In genomic region chr21:34941162-34941561, GRCh38 we compare ENCODE assay signal across 22 cellular contexts.
A peak's percentile ranks its signal among the peaks of the same experiment; 100 is the strongest.
DNase-seq lines count a peak whose midpoint lies in the region; ATAC-seq, FAIRE-seq and TF ChIP-seq lines count a peak whose summit lies in the region.
"Had no signal": no experiment of that assay in that cellular context is flagged by ENCODE, and none has a peak within 500 bp of the region (broad histone marks: within the 10 kb centered on the region; RNA-seq: fewer than 3 reads in every experiment).

No MANE protein-coding gene starts in this region.

- peak overlapping the region; percentile 51 for H3K4me2 ChIP-seq in K562 (ENCODE audit: insufficient read depth, low read length)

- ATAC-seq in K562 (peak; percentile 71), HG02623 (IDR thresholded peaks at IDR 0.05; ENCODE audit: unreplicated experiment) (no peak)

- no peak for TF ChIP-seq CTCF in K562 (IDR thresholded peaks at IDR 0.05 in 2 of 3, conservative IDR thresholded peaks at IDR 0.05 in 1 of 3; ENCODE audit: insufficient read depth in 2 of 3, low read depth in 1 of 3, low read length in 3 of 3)
- no peak for TF ChIP-seq CTCF in neural crest cell (conservative IDR thresholded peaks at IDR 0.05)

- H3K36me3 Mint-ChIP-seq in CD4-positive, alpha-beta memory T cell, result peaks cover 5 to 13% of the 10 kb centered on the region in 2 donors
- no peaks in the 10 kb centered on the region for H3K36me3 Mint-ChIP-seq in neural crest cell (ENCODE audit: low read depth)

- in situ Hi-C loops in K562 (cut with MboI), result no loop called here

- intact Hi-C loops in CD4-positive, alpha-beta memory T cell (cut with micrococcal nuclease), result no loop called here
- intact Hi-C loops in K562 (cut with micrococcal nuclease), result no loop called here

- BruUV-seq in K562 (replicated peaks; lab: Mats Ljungman, UMichigan), result no TSS peak

- H3K27ac Mint-ChIP-seq in CD4-positive, alpha-beta memory T cell, result peak overlapping the region in 6 of 7 donors; percentile 72 to 96 (median 88)
- peak overlapping the region; percentile 59 for H3K27ac Mint-ChIP-seq in neural crest cell (ENCODE audit: unreplicated experiment)

- peaks cover 82 to 98% (median 89%) of the 10 kb centered on the region in 4 donors for H3K4me1 Mint-ChIP-seq in CD4-positive, alpha-beta memory T cell
- H3K4me1 Mint-ChIP-seq in neural crest cell, result peaks cover 46% of the 10 kb centered on the region

- TF ChIP-seq POLR2A in K562 (conservative IDR thresholded peaks at IDR 0.05), result no peak

- H3K9me1 ChIP-seq in K562 (ENCODE audit: control insufficient read depth, insufficient read depth, low read length), result no peaks in the 10 kb centered on the region

- WGBS in K562 (ENCODE audit: insufficient coverage, low coverage, missing lambda C conversion rate), result 26% methylated on average over 2 of the region's 2 CpGs

- H3K9me3 ChIP-seq in CD4-positive, alpha-beta memory T cell (ENCODE audit: control insufficient read depth in 1 of 2, low read length in 2 of 2), result no peaks in the 10 kb centered on the region
- no peaks in the 10 kb centered on the region for H3K9me3 ChIP-seq in K562 (replicated peaks; ENCODE audit: control insufficient read depth, insufficient read depth, low read depth, low read length)
- H3K9me3 ChIP-seq: sigmoid colon, SJSA1, thoracic aorta, vagina had no signal

- CTCF ChIA-PET in CD4-positive, alpha-beta memory T cell (lab: Charles Lee; ENCODE audit: partially characterized antibody), result interaction anchor here (1.0 kb wide), 1 partner anchor 14 kb away, joined by 3 read pairs; no protein-coding TSS in a partner anchor
- CTCF ChIA-PET in K562 (lab: Yijun Ruan, JAX; ENCODE audit: low intra/inter-chr PET ratio), result no interaction called here

- H3K4me3 Mint-ChIP-seq in CD4-positive, alpha-beta memory T cell, result peak overlapping the region in 2 of 8 donors; percentile 40 to 49
- no peak overlapping the region for H3K4me3 Mint-ChIP-seq in neural crest cell

- H3K27me3 ChIP-seq in CD4-positive, alpha-beta memory T cell (ENCODE audit: insufficient read depth, low read length), result no peaks in the 10 kb centered on the region
- no peaks in the 10 kb centered on the region for H3K27me3 ChIP-seq in K562 (ENCODE audit: control insufficient read depth in 2 of 2, insufficient read depth in 2 of 2, low read length in 2 of 2)
- H3K27me3 ChIP-seq: sigmoid colon, SJSA1, vagina had no signal

- DNase-seq in CD4-positive, alpha-beta memory T cell, result no peak
- DNase-seq in Jurkat, Clone E6-1 (ENCODE audit: low read depth, low spot score), result peak; percentile 47
- DNase-seq in K562 (ENCODE audit: extremely low read depth in 1 of 4, low spot score in 3 of 4) (peak in 1 of 4 experiments; percentile 34), neural crest cell (ENCODE audit: low read depth, low spot score) (no peak), NCI-H446 treated with DMSO at 0.1 percent for 48 hours (lab: John Stamatoyannopoulos, UW) (no peak)
- DNase-seq in activated CD4-positive, CD25-positive, alpha-beta regulatory T cell treated with anti-CD3 and anti-CD28 coated beads, Interleukin-2, amount 50 U/mL, for 72 hours, result no peak
- DNase-seq: activated CD8-positive, alpha-beta memory T cell treated with anti-CD3 and anti-CD28 coated beads, Interleukin-2, amount 50 U/mL, for 48 hours; activated gamma-delta T cell; amniotic stem cell; COR-L47; cortex of kidney; DND-41; kidney glomerular epithelial cell; NCI-H2081 treated with DMSO at 0.1 percent for 48 hours; NCI-H446; NK-92 treated with Interleukin-12 subunit alpha and Interleukin-12 subunit beta, amount 100 ng/mL, for 24 hours; sigmoid colon had no signal

- no peak overlapping the region for H3K4me3 ChIP-seq in CD4-positive, alpha-beta memory T cell (ENCODE audit: low read length in 2 of 2)
- H3K4me3 ChIP-seq in Jurkat, Clone E6-1 (ENCODE audit: low read length), result no peak overlapping the region
- H3K4me3 ChIP-seq in K562, result no peak overlapping the region
- H3K4me3 ChIP-seq: sigmoid colon, SJSA1, thoracic aorta, vagina had no signal

- H4K20me1 ChIP-seq in K562 (replicated peaks; ENCODE audit: control insufficient read depth, insufficient read depth, low read length), result no peaks in the 10 kb centered on the region

- no peak for TF ChIP-seq RAD21 in K562 (CRISPR knock-in tag; conservative IDR thresholded peaks at IDR 0.05 in 1 of 2, IDR thresholded peaks at IDR 0.05 in 1 of 2)

- FAIRE-seq in K562 (lab: Jason Lieb, UNC), result no peak
- FAIRE-seq: GM12891 had no signal

- H3K9me3 Mint-ChIP-seq in CD4-positive, alpha-beta memory T cell, result no peaks in the 10 kb centered on the region
- H3K9me3 Mint-ChIP-seq in neural crest cell, result peaks cover 5% of the 10 kb centered on the region

- no peaks in the 10 kb centered on the region for H3K36me3 ChIP-seq in CD4-positive, alpha-beta memory T cell (ENCODE audit: insufficient read depth, low read length)
- no peaks in the 10 kb centered on the region for H3K36me3 ChIP-seq in K562 (ENCODE audit: control insufficient read depth, insufficient read depth, low read length)
- H3K36me3 ChIP-seq: sigmoid colon, SJSA1, thoracic aorta, vagina had no signal

- H3K4me1 ChIP-seq in CD4-positive, alpha-beta memory T cell (ENCODE audit: insufficient read depth, low read length), result peaks cover 98% of the 10 kb centered on the region
- H3K4me1 ChIP-seq in K562 (replicated peaks in 1 of 2; ENCODE audit: control insufficient read depth in 2 of 2, insufficient read depth in 2 of 2, low read length in 2 of 2), result peaks cover 7 to 47% of the 10 kb centered on the region in 2 experiments

- H3K9ac ChIP-seq in K562 (ENCODE audit: insufficient read depth in 1 of 2, low read depth in 2 of 2, low read length in 2 of 2), result no peak overlapping the region; a peak in 1 of 4 replicates

- H3K79me2 ChIP-seq in K562 (ENCODE audit: control insufficient read depth, insufficient read depth, low read length), result no peaks in the 10 kb centered on the region

- peak overlapping the region; percentile 71 for H2AFZ ChIP-seq in K562 (ENCODE audit: low read depth, low read length)

- no peak overlapping the region for H3K27ac ChIP-seq in CD4-positive, alpha-beta memory T cell (ENCODE audit: low read depth, low read length)
- H3K27ac ChIP-seq in K562 (ENCODE audit: extremely low read depth, low read depth, low read length), result no peak overlapping the region; the same call in 2 of the 3 replicates
- H3K27ac ChIP-seq: sigmoid colon, SJSA1, thoracic aorta, vagina had no signal

- no peaks in the 10 kb centered on the region for H3K27me3 Mint-ChIP-seq in CD4-positive, alpha-beta memory T cell
- H3K27me3 Mint-ChIP-seq in neural crest cell (ENCODE audit: low read depth), result no peaks in the 10 kb centered on the region

- no peak for TF ChIP-seq EP300 in K562 (IDR thresholded peaks at IDR 0.05; ENCODE audit: low read length)

- POLR2A ChIA-PET in CD4-positive, alpha-beta memory T cell (lab: Charles Lee; ENCODE audit: partially characterized antibody), result no interaction called here
- POLR2A ChIA-PET in K562 (lab: Yijun Ruan, JAX), result interaction anchor here (0.8 to 2.6 kb wide), 3 partner anchors 13 to 277 kb away, joined by 3 to 11 read pairs (median 3); no protein-coding TSS in a partner anchor

TF ChIP-seq in K562, 482 proteins besides CTCF, POLR2A, EP300 and RAD21 (continues in another document):
- TF ChIP-seq THRB (CRISPR knock-in tag; conservative IDR thresholded peaks at IDR 0.05) (no peak), SMAD4 (CRISPR knock-in tag; conservative IDR thresholded peaks at IDR 0.05) (no peak), STAT5B (CRISPR knock-in tag; IDR thresholded peaks at IDR 0.05) (no peak), NFATC3 (IDR thresholded peaks at IDR 0.05) (no peak), ZNF146 (CRISPR knock-in tag; IDR thresholded peaks at IDR 0.05; ENCODE audit: unreplicated experiment) (no peak), ZBTB12 (CRISPR knock-in tag; IDR thresholded peaks at IDR 0.05) (no peak), ZNF740 (CRISPR knock-in tag; IDR thresholded peaks at IDR 0.05) (no peak), ZNF740 (tag; IDR thresholded peaks at IDR 0.05) (no peak), GTF2E2 (tag; IDR thresholded peaks at IDR 0.05) (no peak), POLR3G (IDR thresholded peaks at IDR 0.05; ENCODE audit: extremely low read depth, insufficient read length, insufficient replicate concordance) (no peak), L3MBTL2 (IDR thresholded peaks at IDR 0.05) (0 out of 2 replicates have a peak, but pooled peaks have one; percentile 17), ZNF551 (CRISPR knock-in tag; IDR thresholded peaks at IDR 0.05) (no peak), CHD1 (IDR thresholded peaks at IDR 0.05; ENCODE audit: low read length) (no peak), HNRNPH1 (optimal IDR thresholded peaks at IDR 0.05; ENCODE audit: low read depth, low read length) (no peak)
